ENCODE assay signal across 16 cellular contexts in genomic region chr3:52521881-52522650, GRCh38. TPM values are rescaled to one million over a fixed set of nuclear protein-coding genes. Genes with fewer than 3 reads are reported as not detected.
"Had no signal": no experiment of that assay in that cellular context is flagged by ENCODE, and none has a peak within 500 bp of the region (broad histone marks: within the 10 kb centered on the region; RNA-seq: fewer than 3 reads in every experiment).

No MANE protein-coding gene starts in this region.

- H3K36me3 ChIP-seq: neutrophil had no signal

- H3K9me3 ChIP-seq: adrenal gland, neutrophil, upper lobe of left lung had no signal

- DNase-seq: activated CD4-positive, alpha-beta T cell treated with anti-CD3 and anti-CD28 coated beads for 48 hours; activated naive CD4-positive, alpha-beta T cell treated with anti-CD3 and anti-CD28 coated beads, Interleukin-2, amount 50 U/mL, for 16 hours; adrenal gland; central memory CD4-positive, alpha-beta T cell; dermis blood vessel endothelial cell; erythroblast; hippocampal formation; mammary epithelial cell; naive thymus-derived CD4-positive, alpha-beta T cell; stimulated activated CD4-positive, alpha-beta T cell treated with anti-CD3 and anti-CD28 coated beads, Interleukin-12 subunit alpha, Interleukin-12 subunit beta, amount 100 ng/mL, for 4 hours; stimulated activated naive CD4-positive, alpha-beta T cell had no signal

- H3K27me3 ChIP-seq: adrenal gland, neutrophil, upper lobe of left lung had no signal

- ATAC-seq: activated T-helper 17 cell treated with anti-CD3 and anti-CD28 coated beads, Interleukin-2, amount 50 U/mL, for 72 hours; naive thymus-derived CD4-positive, alpha-beta T cell; sciatic nerve; WTC11 had no signal

- H3K4me3 ChIP-seq: adrenal gland, upper lobe of left lung had no signal

- H3K27ac ChIP-seq: adrenal gland, neutrophil, upper lobe of left lung had no signal

RNA-seq across cellular contexts. Expression of gene STAB1, which starts 26.9 kb away (rescaled TPM):
- polyA plus RNA-seq: naive thymus-derived CD4-positive, alpha-beta T cell had no signal
